ENCODE assay signal across 7 cellular contexts in genomic region chr16:75218256-75219076, GRCh38. TPM values are rescaled to one million over a fixed set of nuclear protein-coding genes. Genes with fewer than 3 reads are reported as not detected.
A peak's percentile ranks its signal among the peaks of the same experiment; 100 is the strongest.
DNase-seq lines count a peak whose midpoint lies in the region; ATAC-seq and TF ChIP-seq lines count a peak whose summit lies in the region.

CTRB1 (plus strand) TSS chr16:75218988; CDS start chr16:75219008, 20 bp downstream.

- H3K36me3 Mint-ChIP-seq in activated B cell treated with CpG ODN at 0.5 μM for 24 hours (ENCODE audit: low read depth) = no peaks in the 10 kb centered on the region
- H3K36me3 Mint-ChIP-seq in nephron (ENCODE audit: low read depth) = no peaks in the 10 kb centered on the region

- ATAC-seq in GM18858 (IDR thresholded peaks at IDR 0.05; ENCODE audit: unreplicated experiment) = peak; percentile 60
- ATAC-seq in GM21786 (IDR thresholded peaks at IDR 0.05; ENCODE audit: unreplicated experiment) = peak; percentile 74
- peak; percentile 67 for ATAC-seq in activated B cell treated with CpG ODN at 0.5 μM for 24 hours (ENCODE audit: low read depth)
- ATAC-seq in GM18861 (IDR thresholded peaks at IDR 0.05; ENCODE audit: unreplicated experiment) = no peak

- H3K4me3 Mint-ChIP-seq in activated B cell treated with CpG ODN at 0.5 μM for 24 hours (peak within 1 kb of the TSS; percentile 70), nephron (no peak within 1 kb of the TSS)

- TF ChIP-seq CTCF in activated B cell treated with CpG ODN at 0.5 μM for 24 hours (IDR thresholded peaks at IDR 0.05) = no peak
- no peak for TF ChIP-seq CTCF in nephron (IDR thresholded peaks at IDR 0.05; ENCODE audit: unreplicated experiment in 3 of 3)

- intact Hi-C loops in activated B cell treated with CpG ODN at 0.5 μM for 24 hours (cut with micrococcal nuclease) = loop anchor here (2.0 to 5.0 kb wide), 3 partner anchors 66 to 432 kb away; no protein-coding TSS in a partner anchor

- POLR2A ChIA-PET in activated B cell treated with CpG ODN at 0.5 μM for 24 hours (lab: Charles Lee) = interaction anchor here (1.0 to 1.1 kb wide), 2 partner anchors 19 kb away, joined by 3 read pairs; no protein-coding TSS in a partner anchor

- H3K36me3 ChIP-seq in effector memory CD4-positive, alpha-beta T cell (ENCODE audit: control insufficient read depth, insufficient read depth, low read length) = no peaks in the 10 kb centered on the region

- H3K9me3 Mint-ChIP-seq in activated B cell treated with CpG ODN at 0.5 μM for 24 hours (no peaks in the 10 kb centered on the region), nephron (no peaks in the 10 kb centered on the region)

- DNase-seq in activated B cell treated with CpG ODN at 0.5 μM for 24 hours = no peak
- no peak for DNase-seq in effector memory CD4-positive, alpha-beta T cell
- DNase-seq in ACHN = no peak

- H3K27me3 ChIP-seq in effector memory CD4-positive, alpha-beta T cell (replicated peaks; ENCODE audit: control insufficient read depth, insufficient read depth, low read length, poor library complexity, severe bottlenecking) = no peaks in the 10 kb centered on the region

- H3K27ac Mint-ChIP-seq in activated B cell treated with CpG ODN at 0.5 μM for 24 hours = peak within 1 kb of the TSS; percentile 63
- H3K27ac Mint-ChIP-seq in nephron = peak within 1 kb of the TSS in 2 of 3 experiments; percentile 4 to 21

- peaks cover 5% of the 10 kb centered on the region for H3K27me3 Mint-ChIP-seq in activated B cell treated with CpG ODN at 0.5 μM for 24 hours
- no peaks in the 10 kb centered on the region for H3K27me3 Mint-ChIP-seq in nephron (ENCODE audit: low read depth)

- H3K27ac ChIP-seq in effector memory CD4-positive, alpha-beta T cell (ENCODE audit: insufficient read depth, low read length, poor library complexity, severe bottlenecking) = no peak within 1 kb of the TSS

- H3K4me3 ChIP-seq in effector memory CD4-positive, alpha-beta T cell (ENCODE audit: insufficient read depth, low read depth, low read length, poor library complexity, severe bottlenecking) = no peak within 1 kb of the TSS

- CTCF ChIA-PET in activated B cell treated with CpG ODN at 0.5 μM for 24 hours (lab: Charles Lee) = interaction anchor here (3.6 kb wide), 1 partner anchor 19 kb away, joined by 12 read pairs; no protein-coding TSS in a partner anchor

- H3K4me1 Mint-ChIP-seq in activated B cell treated with CpG ODN at 0.5 μM for 24 hours (peaks cover 11% of the 10 kb centered on the region), nephron (peaks cover 5% of the 10 kb centered on the region)

- no peaks in the 10 kb centered on the region for H3K4me1 ChIP-seq in effector memory CD4-positive, alpha-beta T cell (ENCODE audit: control insufficient read depth, insufficient read depth, low read length, poor library complexity, severe bottlenecking)

- no peaks in the 10 kb centered on the region for H3K9me3 ChIP-seq in effector memory CD4-positive, alpha-beta T cell (ENCODE audit: control insufficient read depth, low read length)

- in situ Hi-C loops in ACHN (cut with HindIII; ENCODE audit: low pct_ligation_motif_present, low pct_unique_long_range_greater_than_20kb, low sequenced_read_pairs) = no loop called here

RNA-seq across cellular contexts. Expression of gene CTRB1, which starts in this region (rescaled TPM):
- not detected in 2 replicates for total RNA-seq in activated B cell treated with CpG ODN at 0.5 μM for 24 hours

Comparison
In these comparisons a context has a peak if more than half of its experiments do, and no peak if none do; other contexts are left out.
1. Peak in ATAC-seq in activated B cell treated with CpG ODN at 0.5 μM for 24 hours; RNA of the gene not detected or under 1 TPM.